In the genomic region with DNA sequence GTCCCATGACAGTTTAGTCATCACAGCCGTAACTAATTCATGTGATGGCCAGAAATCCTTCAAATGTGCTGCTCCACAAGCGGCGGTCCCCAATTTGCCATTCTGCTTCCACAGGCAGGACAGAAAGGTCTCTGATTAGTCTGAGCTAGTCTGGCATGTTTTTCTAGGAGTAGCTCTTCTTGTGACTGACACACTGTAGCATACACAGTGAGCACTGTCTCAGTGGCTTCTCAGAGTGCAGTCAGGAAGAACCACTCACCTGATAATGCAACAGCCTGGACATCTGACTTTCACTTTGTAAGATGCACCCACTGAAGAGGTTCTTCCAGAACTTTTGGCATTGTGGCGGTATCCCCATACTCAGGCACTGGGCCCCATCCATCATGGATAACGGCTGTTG, we compare ENCODE assay signal across 25 cellular contexts.
DNase-seq lines count a peak whose midpoint lies in the region; ATAC-seq, FAIRE-seq and TF ChIP-seq lines count a peak whose summit lies in the region.
"Had no signal": no experiment of that assay in that cellular context is flagged by ENCODE, and none has a peak within 500 bp of the region (broad histone marks: within the 10 kb centered on the region; RNA-seq: fewer than 3 reads in every experiment).

No MANE protein-coding gene starts in this region.

- TF ChIP-seq RAD21 in GM12878 (IDR thresholded peaks at IDR 0.05; ENCODE audit: insufficient read depth, low read depth, low read length): no peak

- no peaks in the 10 kb centered on the region for H3K79me2 ChIP-seq in GM12878 (ENCODE audit: control insufficient read depth, insufficient read depth, low read length)

- TF ChIP-seq EP300 in GM12878 (IDR thresholded peaks at IDR 0.05; ENCODE audit: borderline replicate concordance in 1 of 2, control insufficient read depth in 1 of 2, low read depth in 2 of 2, low read length in 2 of 2): no peak

- POLR2A ChIA-PET in GM12878 (lab: Charles Lee): no interaction called here

- H2AFZ ChIP-seq in GM12878 (ENCODE audit: control insufficient read depth, low read depth, low read length): no peak overlapping the region
- H2AFZ ChIP-seq: GM23248 had no signal

- no TSS peak for BruUV-seq in GM12878 (replicated peaks; lab: Mats Ljungman, UMichigan)

- intact Hi-C loops in GM12878 (cut with micrococcal nuclease; ENCODE audit: unreplicated experiment): loop anchor here (5.0 kb wide), 1 partner anchor 40 kb away; no protein-coding TSS in a partner anchor
- intact Hi-C loops in right cardiac atrium (cut with DNase I): no loop called here

- CTCF ChIA-PET in GM12878 (lab: Yijun Ruan, JAX): interaction anchor here (0.7 to 5.8 kb wide), 11 partner anchors 10 to 228 kb away, joined by 3 to 61 read pairs (median 6); no protein-coding TSS in a partner anchor

- H3K4me2 ChIP-seq in GM12878 (ENCODE audit: control insufficient read depth, insufficient read depth): no peak overlapping the region
- H3K4me2 ChIP-seq: A549; BLaER1 treated with 17β-estradiol and CSF1 and Interleukin-3, amounts not matched to agents 10 nM and 100 nM had no signal

- FAIRE-seq in GM12878 (lab: Jason Lieb, UNC): no peak
- FAIRE-seq: A549, D721Med, GM19239, H1 had no signal

- H3K9ac ChIP-seq in GM12878 (ENCODE audit: control insufficient read depth, insufficient read depth, low read length): no peak overlapping the region
- H3K9ac ChIP-seq: BLaER1 treated with 17β-estradiol and CSF1 and Interleukin-3, amounts not matched to agents 10 nM and 100 nM; GM23248 had no signal

- H3K4me3 ChIP-seq in GM12878 (no peak overlapping the region), right cardiac atrium (ENCODE audit: low read length) (no peak overlapping the region)
- H3K4me3 ChIP-seq: A549; BLaER1 treated with 17β-estradiol and CSF1 and Interleukin-3, amounts not matched to agents 10 nM and 100 nM; GM23248 had no signal

- H3K4me1 ChIP-seq in GM12878 (ENCODE audit: control insufficient read depth, insufficient read depth, low read length) (no peaks in the 10 kb centered on the region), right cardiac atrium (ENCODE audit: control insufficient read depth, insufficient read depth, low read length) (no peaks in the 10 kb centered on the region)
- H3K4me1 ChIP-seq: A549, BE2C had no signal

- DNase-seq in GM10266 (ENCODE audit: extremely low spot score) (peak; percentile 21), GM12878 (ENCODE audit: low read depth, low spot score) (no peak), right cardiac atrium (no peak), NOMO-1 treated with DMSO at 0.1 percent for 48 hours (lab: John Stamatoyannopoulos, UW; ENCODE audit: unreplicated experiment) (no peak)
- no peak for DNase-seq in stimulated activated naive CD4-positive, alpha-beta T cell treated with Interleukin-2 at 50 U/mL for 16 hours (lab: John Stamatoyannopoulos, UW)
- DNase-seq: 8988T; ACHN; AML-193; BE2C; CD4-positive, alpha-beta T cell; CD8-positive, alpha-beta memory T cell; DMS 273 treated with DMSO at 0.1 percent for 48 hours; DMS79; EL; GDM1; GM23248; H7; HCEC 1CT had no signal

- RAD21 ChIA-PET in GM12878 (lab: Charles Lee; ENCODE audit: unreplicated experiment): interaction anchor here (0.9 to 2.4 kb wide), 3 partner anchors 27 to 80 kb away, joined by 4 to 10 read pairs (median 6); no protein-coding TSS in a partner anchor

- SMC1A ChIA-PET in GM12878 (lab: Charles Lee; ENCODE audit: uncharacterized antibody, unreplicated experiment): interaction anchor here (0.7 to 1.5 kb wide), 2 partner anchors 7 to 80 kb away, joined by 3 to 4 read pairs; no protein-coding TSS in a partner anchor

- H4K20me1 ChIP-seq in GM12878 (ENCODE audit: control insufficient read depth, insufficient read depth): no peaks in the 10 kb centered on the region
- H4K20me1 ChIP-seq: BLaER1 treated with 17β-estradiol and CSF1 and Interleukin-3, amounts not matched to agents 10 nM and 100 nM had no signal

- H3K36me3 ChIP-seq in GM12878 (ENCODE audit: control insufficient read depth in 2 of 2, insufficient read depth in 2 of 2, low read length in 1 of 2): no peaks in the 10 kb centered on the region
- H3K36me3 ChIP-seq: BE2C; BLaER1 treated with 17β-estradiol and CSF1 and Interleukin-3, amounts not matched to agents 10 nM and 100 nM had no signal

- in situ Hi-C loops in GM12878 (cut with MboI): no loop called here

- H3K9me3 ChIP-seq in GM12878 (replicated peaks; ENCODE audit: control insufficient read depth, insufficient read depth, low read length) (no peaks in the 10 kb centered on the region), right cardiac atrium (ENCODE audit: control insufficient read depth, low read length) (no peaks in the 10 kb centered on the region)
- H3K9me3 ChIP-seq: A549; BE2C; BLaER1 treated with 17β-estradiol and CSF1 and Interleukin-3, amounts not matched to agents 10 nM and 100 nM had no signal

- no peak for TF ChIP-seq CTCF in GM10266 (IDR thresholded peaks at IDR 0.05; ENCODE audit: control insufficient read depth, insufficient read depth, low read depth, missing control alignments)
- TF ChIP-seq CTCF in GM12878 (IDR thresholded peaks at IDR 0.05 in 2 of 3, conservative IDR thresholded peaks at IDR 0.05 in 1 of 3; ENCODE audit: control insufficient read depth in 2 of 3, extremely low read depth in 1 of 3, insufficient read depth in 1 of 3, low read depth in 3 of 3, low read length in 3 of 3): no peak

- no peaks in the 10 kb centered on the region for H3K27me3 ChIP-seq in GM12878 (replicated peaks in 1 of 2; ENCODE audit: control insufficient read depth in 2 of 2, insufficient read depth in 2 of 2, low read length in 1 of 2)
- H3K27me3 ChIP-seq in right cardiac atrium (ENCODE audit: control insufficient read depth, insufficient read depth): no peaks in the 10 kb centered on the region
- H3K27me3 ChIP-seq: BE2C; BLaER1 treated with 17β-estradiol and CSF1 and Interleukin-3, amounts not matched to agents 10 nM and 100 nM had no signal

- no peak overlapping the region for H3K27ac ChIP-seq in GM12878 (ENCODE audit: control insufficient read depth, insufficient read depth)
- H3K27ac ChIP-seq in right cardiac atrium (ENCODE audit: low read length): no peak overlapping the region
- H3K27ac ChIP-seq: A549; BLaER1 treated with 17β-estradiol and CSF1 and Interleukin-3, amounts not matched to agents 10 nM and 100 nM; GM23248 had no signal

- ATAC-seq in HG02885 (IDR thresholded peaks at IDR 0.05; ENCODE audit: poor library complexity, unreplicated experiment) (peak; percentile 66), GM12878 (peak; percentile 62), right cardiac atrium (no peak), GM18873 (IDR thresholded peaks at IDR 0.05; ENCODE audit: low FRiP score, unreplicated experiment) (no peak)
- ATAC-seq: A549 had no signal

- TF ChIP-seq POLR2A in GM12878 (IDR thresholded peaks at IDR 0.05; ENCODE audit: low read depth, low read length): no peak

- WGBS in GM12878 (ENCODE audit: insufficient coverage, insufficient replicate concordance, low lambda C conversion rate, missing lambda C conversion rate): 49% methylated on average over 5 of the region's 5 CpGs
- 76% methylated on average over 5 of the region's 5 CpGs for WGBS in right cardiac atrium

TF ChIP-seq in GM12878, 131 proteins besides CTCF, POLR2A, EP300 and RAD21:
- TF ChIP-seq MYB (IDR thresholded peaks at IDR 0.05; ENCODE audit: borderline replicate concordance, low read depth, low read length) (no peak), SRF (IDR thresholded peaks at IDR 0.05; ENCODE audit: low read depth in 2 of 2, low read length in 2 of 2) (no peak), PAX5 (IDR thresholded peaks at IDR 0.05; ENCODE audit: borderline replicate concordance, low read depth, low read length) (peak; percentile 35; the same call in 1 of the 2 replicates), IKZF1 (conservative IDR thresholded peaks at IDR 0.05) (0 out of 2 replicates have a peak, but pooled peaks have one; percentile 11)
- TF ChIP-seq, protein P1, sequence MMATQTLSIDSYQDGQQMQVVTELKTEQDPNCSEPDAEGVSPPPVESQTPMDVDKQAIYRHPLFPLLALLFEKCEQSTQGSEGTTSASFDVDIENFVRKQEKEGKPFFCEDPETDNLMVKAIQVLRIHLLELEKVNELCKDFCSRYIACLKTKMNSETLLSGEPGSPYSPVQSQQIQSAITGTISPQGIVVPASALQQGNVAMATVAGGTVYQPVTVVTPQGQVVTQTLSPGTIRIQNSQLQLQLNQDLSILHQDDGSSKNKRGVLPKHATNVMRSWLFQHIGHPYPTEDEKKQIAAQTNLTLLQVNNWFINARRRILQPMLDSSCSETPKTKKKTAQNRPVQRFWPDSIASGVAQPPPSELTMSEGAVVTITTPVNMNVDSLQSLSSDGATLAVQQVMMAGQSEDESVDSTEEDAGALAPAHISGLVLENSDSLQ (IDR thresholded peaks at IDR 0.05): peak; percentile 61
- TF ChIP-seq, protein P2, sequence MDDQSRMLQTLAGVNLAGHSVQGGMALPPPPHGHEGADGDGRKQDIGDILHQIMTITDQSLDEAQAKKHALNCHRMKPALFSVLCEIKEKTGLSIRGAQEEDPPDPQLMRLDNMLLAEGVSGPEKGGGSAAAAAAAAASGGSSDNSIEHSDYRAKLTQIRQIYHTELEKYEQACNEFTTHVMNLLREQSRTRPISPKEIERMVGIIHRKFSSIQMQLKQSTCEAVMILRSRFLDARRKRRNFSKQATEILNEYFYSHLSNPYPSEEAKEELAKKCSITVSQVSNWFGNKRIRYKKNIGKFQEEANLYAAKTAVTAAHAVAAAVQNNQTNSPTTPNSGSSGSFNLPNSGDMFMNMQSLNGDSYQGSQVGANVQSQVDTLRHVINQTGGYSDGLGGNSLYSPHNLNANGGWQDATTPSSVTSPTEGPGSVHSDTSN (IDR thresholded peaks at IDR 0.05; ENCODE audit: insufficient replicate concordance, low read depth, low read length): no peak

Comparison
In these comparisons a context has a peak if more than half of its experiments do, and no peak if none do; other contexts are left out.
1. ATAC-seq: peak in HG02885 (single experiment) and GM12878 (single experiment); none in right cardiac atrium (0 of 2) and GM18873 (single experiment).